ENCODE assay signal across 2 cellular contexts in the genomic region with DNA sequence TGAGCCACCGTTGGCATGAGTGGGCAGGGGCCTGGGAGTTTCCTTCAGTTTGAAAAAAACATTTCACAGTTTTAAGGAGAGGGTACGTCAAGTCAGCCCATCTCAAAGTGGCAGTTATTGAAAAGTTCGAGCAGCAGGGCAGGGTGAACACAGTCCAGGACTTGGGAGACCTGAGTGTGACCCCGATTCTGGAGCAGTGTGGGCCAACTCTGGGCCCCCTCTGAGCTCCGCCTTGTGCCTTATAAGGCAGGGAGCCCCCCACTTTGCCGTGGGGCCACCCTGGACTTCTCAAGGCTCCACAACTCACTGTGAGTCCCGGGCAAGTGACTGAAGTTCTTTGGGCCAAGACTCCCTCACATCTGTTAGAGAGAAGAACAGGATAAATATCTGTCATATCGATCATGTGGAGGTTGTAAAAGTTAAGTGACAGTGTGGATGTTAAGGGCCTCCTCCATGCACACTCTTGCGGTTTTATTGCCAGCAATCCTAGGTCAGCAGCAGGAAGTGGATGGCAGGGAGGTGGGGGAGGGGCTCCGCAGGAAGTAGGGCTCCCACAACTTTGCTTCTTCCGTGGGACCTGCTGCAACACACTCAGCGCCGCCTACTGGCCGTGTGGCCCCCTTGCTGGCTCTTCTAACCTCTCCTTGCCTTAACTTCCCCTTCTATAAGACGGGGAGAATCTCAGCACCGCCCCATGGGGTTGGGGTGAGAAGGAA.
TF ChIP-seq lines count a peak whose summit lies in the region.

No MANE protein-coding gene starts in this region.

TF ChIP-seq in SK-N-SH, 30 proteins besides CTCF, POLR2A, EP300 and RAD21 (continued from another document):
- no peak for TF ChIP-seq TCF12 (IDR thresholded peaks at IDR 0.05)
- TF ChIP-seq FOXJ3 (CRISPR knock-in tag; IDR thresholded peaks at IDR 0.05) = no peak
- no peak for TF ChIP-seq JUND (IDR thresholded peaks at IDR 0.05)
- TF ChIP-seq, protein P1, sequence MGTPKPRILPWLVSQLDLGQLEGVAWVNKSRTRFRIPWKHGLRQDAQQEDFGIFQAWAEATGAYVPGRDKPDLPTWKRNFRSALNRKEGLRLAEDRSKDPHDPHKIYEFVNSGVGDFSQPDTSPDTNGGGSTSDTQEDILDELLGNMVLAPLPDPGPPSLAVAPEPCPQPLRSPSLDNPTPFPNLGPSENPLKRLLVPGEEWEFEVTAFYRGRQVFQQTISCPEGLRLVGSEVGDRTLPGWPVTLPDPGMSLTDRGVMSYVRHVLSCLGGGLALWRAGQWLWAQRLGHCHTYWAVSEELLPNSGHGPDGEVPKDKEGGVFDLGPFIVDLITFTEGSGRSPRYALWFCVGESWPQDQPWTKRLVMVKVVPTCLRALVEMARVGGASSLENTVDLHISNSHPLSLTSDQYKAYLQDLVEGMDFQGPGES (IDR thresholded peaks at IDR 0.05; ENCODE audit: low read depth, low read length) = no peak
- no peak for TF ChIP-seq MXI1 (IDR thresholded peaks at IDR 0.05; ENCODE audit: low read depth, low read length)
- TF ChIP-seq TAF1 (IDR thresholded peaks at IDR 0.05; ENCODE audit: borderline replicate concordance, low read depth, low read length) = no peak

TF ChIP-seq in SK-N-SH treated with all-trans-retinoic acid at 6 μM for 48 hours, 23 proteins besides CTCF, POLR2A, EP300 and RAD21 (continued from another document):
- TF ChIP-seq, protein P2, sequence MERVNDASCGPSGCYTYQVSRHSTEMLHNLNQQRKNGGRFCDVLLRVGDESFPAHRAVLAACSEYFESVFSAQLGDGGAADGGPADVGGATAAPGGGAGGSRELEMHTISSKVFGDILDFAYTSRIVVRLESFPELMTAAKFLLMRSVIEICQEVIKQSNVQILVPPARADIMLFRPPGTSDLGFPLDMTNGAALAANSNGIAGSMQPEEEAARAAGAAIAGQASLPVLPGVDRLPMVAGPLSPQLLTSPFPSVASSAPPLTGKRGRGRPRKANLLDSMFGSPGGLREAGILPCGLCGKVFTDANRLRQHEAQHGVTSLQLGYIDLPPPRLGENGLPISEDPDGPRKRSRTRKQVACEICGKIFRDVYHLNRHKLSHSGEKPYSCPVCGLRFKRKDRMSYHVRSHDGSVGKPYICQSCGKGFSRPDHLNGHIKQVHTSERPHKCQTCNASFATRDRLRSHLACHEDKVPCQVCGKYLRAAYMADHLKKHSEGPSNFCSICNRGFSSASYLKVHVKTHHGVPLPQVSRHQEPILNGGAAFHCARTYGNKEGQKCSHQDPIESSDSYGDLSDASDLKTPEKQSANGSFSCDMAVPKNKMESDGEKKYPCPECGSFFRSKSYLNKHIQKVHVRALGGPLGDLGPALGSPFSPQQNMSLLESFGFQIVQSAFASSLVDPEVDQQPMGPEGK (CRISPR knock-in tag; IDR thresholded peaks at IDR 0.05; ENCODE audit: borderline replicate concordance) = no peak
- TF ChIP-seq SNAI2 (CRISPR knock-in tag; IDR thresholded peaks at IDR 0.05) (no peak), ZFP3 (CRISPR knock-in tag; IDR thresholded peaks at IDR 0.05) (no peak), ZNF565 (CRISPR knock-in tag; conservative IDR thresholded peaks at IDR 0.05; ENCODE audit: low read depth) (no peak), TOX (CRISPR knock-in tag; IDR thresholded peaks at IDR 0.05; ENCODE audit: borderline replicate concordance) (no peak), TCF4 (CRISPR knock-in tag; IDR thresholded peaks at IDR 0.05; ENCODE audit: borderline replicate concordance) (no peak), PPARA (CRISPR knock-in tag; IDR thresholded peaks at IDR 0.05; ENCODE audit: borderline replicate concordance) (no peak), RARB (CRISPR knock-in tag; IDR thresholded peaks at IDR 0.05) (no peak), ZNF8 (CRISPR knock-in tag; IDR thresholded peaks at IDR 0.05) (no peak), OSR1 (CRISPR knock-in tag; IDR thresholded peaks at IDR 0.05) (no peak), ESRRG (CRISPR knock-in tag; IDR thresholded peaks at IDR 0.05) (no peak), GLIS3 (CRISPR knock-in tag; IDR thresholded peaks at IDR 0.05) (no peak), CSDC2 (CRISPR knock-in tag; IDR thresholded peaks at IDR 0.05) (no peak), ZC3H10 (CRISPR knock-in tag; IDR thresholded peaks at IDR 0.05) (no peak), ZFP30 (CRISPR knock-in tag; IDR thresholded peaks at IDR 0.05) (no peak), ISL1 (CRISPR knock-in tag; IDR thresholded peaks at IDR 0.05) (no peak)
- TF ChIP-seq, protein P3, sequence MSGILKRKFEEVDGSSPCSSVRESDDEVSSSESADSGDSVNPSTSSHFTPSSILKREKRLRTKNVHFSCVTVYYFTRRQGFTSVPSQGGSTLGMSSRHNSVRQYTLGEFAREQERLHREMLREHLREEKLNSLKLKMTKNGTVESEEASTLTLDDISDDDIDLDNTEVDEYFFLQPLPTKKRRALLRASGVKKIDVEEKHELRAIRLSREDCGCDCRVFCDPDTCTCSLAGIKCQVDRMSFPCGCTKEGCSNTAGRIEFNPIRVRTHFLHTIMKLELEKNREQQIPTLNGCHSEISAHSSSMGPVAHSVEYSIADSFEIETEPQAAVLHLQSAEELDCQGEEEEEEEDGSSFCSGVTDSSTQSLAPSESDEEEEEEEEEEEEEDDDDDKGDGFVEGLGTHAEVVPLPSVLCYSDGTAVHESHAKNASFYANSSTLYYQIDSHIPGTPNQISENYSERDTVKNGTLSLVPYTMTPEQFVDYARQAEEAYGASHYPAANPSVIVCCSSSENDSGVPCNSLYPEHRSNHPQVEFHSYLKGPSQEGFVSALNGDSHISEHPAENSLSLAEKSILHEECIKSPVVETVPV (CRISPR knock-in tag; IDR thresholded peaks at IDR 0.05) = no peak
- TF ChIP-seq, protein P4, sequence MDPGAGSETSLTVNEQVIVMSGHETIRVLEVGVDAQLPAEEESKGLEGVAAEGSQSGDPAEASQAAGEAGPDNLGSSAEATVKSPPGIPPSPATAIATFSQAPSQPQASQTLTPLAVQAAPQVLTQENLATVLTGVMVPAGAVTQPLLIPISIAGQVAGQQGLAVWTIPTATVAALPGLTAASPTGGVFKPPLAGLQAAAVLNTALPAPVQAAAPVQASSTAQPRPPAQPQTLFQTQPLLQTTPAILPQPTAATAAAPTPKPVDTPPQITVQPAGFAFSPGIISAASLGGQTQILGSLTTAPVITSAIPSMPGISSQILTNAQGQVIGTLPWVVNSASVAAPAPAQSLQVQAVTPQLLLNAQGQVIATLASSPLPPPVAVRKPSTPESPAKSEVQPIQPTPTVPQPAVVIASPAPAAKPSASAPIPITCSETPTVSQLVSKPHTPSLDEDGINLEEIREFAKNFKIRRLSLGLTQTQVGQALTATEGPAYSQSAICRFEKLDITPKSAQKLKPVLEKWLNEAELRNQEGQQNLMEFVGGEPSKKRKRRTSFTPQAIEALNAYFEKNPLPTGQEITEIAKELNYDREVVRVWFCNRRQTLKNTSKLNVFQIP (CRISPR knock-in tag; IDR thresholded peaks at IDR 0.05; ENCODE audit: borderline replicate concordance, low read depth) = no peak
TF ChIP-seq in SK-N-SH treated with all-trans-retinoic acid at 6 μM for 48 hours: peak in this region for 0.
